In the genomic region with DNA sequence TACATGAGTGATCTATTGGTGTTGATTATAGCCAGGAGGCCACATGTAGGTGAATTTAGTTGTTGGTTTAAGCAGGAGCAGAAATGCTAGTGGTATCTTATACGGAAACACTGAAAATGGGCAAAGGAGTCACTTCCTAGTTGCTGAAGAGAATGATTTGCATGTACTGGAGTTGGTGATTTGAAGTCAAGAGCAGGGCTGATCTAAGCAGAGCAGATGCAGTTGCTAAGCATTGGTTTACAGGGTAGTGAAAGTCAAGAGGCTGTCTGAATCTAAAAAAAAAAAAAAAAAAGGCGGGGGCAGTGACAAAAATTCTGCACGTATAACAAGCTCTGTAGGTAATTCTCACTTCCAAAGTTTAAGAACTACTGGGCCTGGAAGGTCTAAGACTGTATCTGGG, we compare ENCODE assay signal across 11 cellular contexts. TPM values are rescaled to one million over a fixed set of nuclear protein-coding genes. Genes with fewer than 3 reads are reported as not detected.
A peak's percentile ranks its signal among the peaks of the same experiment; 100 is the strongest.
DNase-seq lines count a peak whose midpoint lies in the region; ATAC-seq and TF ChIP-seq lines count a peak whose summit lies in the region.
"Had no signal": no experiment of that assay in that cellular context is flagged by ENCODE, and none has a peak within 500 bp of the region (broad histone marks: within the 10 kb centered on the region; RNA-seq: fewer than 3 reads in every experiment).

No MANE protein-coding gene starts in this region.

- H3K4me1 Mint-ChIP-seq in activated T-helper 17 cell treated with anti-CD3 and anti-CD28 coated beads, Interleukin-2, amount 50 U/mL, for 72 hours: no peaks in the 10 kb centered on the region

- ATAC-seq in GM19328 (IDR thresholded peaks at IDR 0.05; ENCODE audit: unreplicated experiment) (peak; percentile 70), HG02798 (IDR thresholded peaks at IDR 0.05; ENCODE audit: poor library complexity, unreplicated experiment) (peak; percentile 75), HG03521 (IDR thresholded peaks at IDR 0.05; ENCODE audit: unreplicated experiment) (peak; percentile 60), SK-N-SH treated with all-trans-retinoic acid at 6 μM for 48 hours (no peak)
- ATAC-seq in activated T-helper 17 cell treated with anti-CD3 and anti-CD28 coated beads, Interleukin-2, amount 50 U/mL, for 72 hours (replicated peaks): no peak

- H3K36me3 Mint-ChIP-seq in activated T-helper 17 cell treated with anti-CD3 and anti-CD28 coated beads, Interleukin-2, amount 50 U/mL, for 72 hours (ENCODE audit: low read depth): peaks cover 8% of the 10 kb centered on the region

- H3K27me3 Mint-ChIP-seq in activated T-helper 17 cell treated with anti-CD3 and anti-CD28 coated beads, Interleukin-2, amount 50 U/mL, for 72 hours: no peaks in the 10 kb centered on the region

- H3K9me3 Mint-ChIP-seq in activated T-helper 17 cell treated with anti-CD3 and anti-CD28 coated beads, Interleukin-2, amount 50 U/mL, for 72 hours: no peaks in the 10 kb centered on the region

- no peak overlapping the region for H3K4me3 ChIP-seq in GM12864 (ENCODE audit: low read depth, low read length)
- H3K4me3 ChIP-seq: PC-9 had no signal

- H3K4me3 Mint-ChIP-seq in activated T-helper 17 cell treated with anti-CD3 and anti-CD28 coated beads, Interleukin-2, amount 50 U/mL, for 72 hours: no peak overlapping the region

- H3K27ac Mint-ChIP-seq in activated T-helper 17 cell treated with anti-CD3 and anti-CD28 coated beads, Interleukin-2, amount 50 U/mL, for 72 hours: no peak overlapping the region

- no peak for TF ChIP-seq CTCF in GM12864 (IDR thresholded peaks at IDR 0.05; ENCODE audit: low read depth, low read length, missing control alignments)

- DNase-seq in GM12864 (ENCODE audit: low read depth) (peak; percentile 80), NCI-H2196 (lab: John Stamatoyannopoulos, UW; ENCODE audit: unreplicated experiment) (no peak), EL (no peak)
- DNase-seq: activated effector memory CD4-positive, alpha-beta T cell treated with anti-CD3 and anti-CD28 coated beads, Interleukin-2, amount 50 U/mL, for 16 hours; glutamatergic neuron; PC-9 had no signal

TF ChIP-seq in SK-N-SH treated with all-trans-retinoic acid at 6 μM for 48 hours, 23 proteins besides CTCF, POLR2A, EP300 and RAD21:
- TF ChIP-seq ISL1 (CRISPR knock-in tag; IDR thresholded peaks at IDR 0.05) (no peak), ZFP3 (CRISPR knock-in tag; IDR thresholded peaks at IDR 0.05) (no peak), ZNF70 (CRISPR knock-in tag; IDR thresholded peaks at IDR 0.05) (no peak), TCF4 (CRISPR knock-in tag; IDR thresholded peaks at IDR 0.05; ENCODE audit: borderline replicate concordance) (no peak)
TF ChIP-seq in SK-N-SH treated with all-trans-retinoic acid at 6 μM for 48 hours: peak in this region for 0.

RNA-seq across cellular contexts. Expression of a gene that starts 3.5 kb away (rescaled TPM):
- 10 to 100 TPM; 27.6 to 33.9 TPM for total RNA-seq in activated T-helper 17 cell treated with anti-CD3 and anti-CD28 coated beads, Interleukin-2, amount 50 U/mL, for 72 hours

Comparison
In these comparisons a context has a peak if more than half of its experiments do, and no peak if none do; other contexts are left out.
1. ATAC-seq: peak in GM19328 (single experiment), HG02798 (single experiment) and HG03521 (single experiment); none in activated T-helper 17 cell treated with anti-CD3 and anti-CD28 coated beads, Interleukin-2, amount 50 U/mL, for 72 hours (single experiment) and SK-N-SH treated with all-trans-retinoic acid at 6 μM for 48 hours (single experiment).